Comparison of ENCODE assay signal across 11 cellular contexts in the genomic region with DNA sequence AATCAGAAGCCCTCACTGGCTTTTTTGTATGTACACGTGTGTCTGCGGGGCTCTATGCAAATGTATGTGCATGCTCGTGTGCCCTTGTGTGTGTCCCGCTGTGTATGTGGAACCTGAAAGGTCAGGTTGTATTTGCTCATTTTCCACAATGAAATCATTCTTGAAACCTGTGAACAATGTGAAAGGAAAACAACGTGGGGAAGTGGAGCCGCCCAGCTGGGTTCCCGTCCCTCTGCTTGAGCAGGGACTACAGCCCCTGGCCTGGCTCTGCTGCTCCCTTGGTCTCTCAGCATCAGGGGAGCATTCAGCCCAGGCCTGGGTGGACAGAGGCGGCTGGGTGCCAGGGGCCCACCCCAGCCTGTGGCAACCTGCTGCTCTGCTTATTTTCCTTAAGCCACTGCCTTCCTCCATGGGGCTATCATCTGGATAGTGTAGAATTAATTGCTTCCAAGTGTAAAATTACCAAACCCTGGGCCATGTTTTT. TPM values are rescaled to one million over a fixed set of nuclear protein-coding genes. Genes with fewer than 3 reads are reported as not detected.
DNase-seq lines count a peak whose midpoint lies in the region; ATAC-seq and TF ChIP-seq lines count a peak whose summit lies in the region.
"Had no signal": no experiment of that assay in that cellular context is flagged by ENCODE, and none has a peak within 500 bp of the region (broad histone marks: within the 10 kb centered on the region; RNA-seq: fewer than 3 reads in every experiment).

No MANE protein-coding gene starts in this region.

- H3K4me3 ChIP-seq in Caco-2 (ENCODE audit: low read depth, low read length) (no peak overlapping the region), lower lobe of right lung (peak overlapping the region; percentile 23)
- H3K4me3 ChIP-seq: ovary had no signal

- TF ChIP-seq CTCF in Caco-2 (IDR thresholded peaks at IDR 0.05; ENCODE audit: insufficient read depth in 1 of 2, low read depth in 1 of 2, low read length in 1 of 2, severe bottlenecking in 1 of 2, unreplicated experiment in 1 of 2) (no peak), lower lobe of right lung (IDR thresholded peaks at IDR 0.05) (no peak)

- H3K36me3 ChIP-seq in Caco-2 (ENCODE audit: control insufficient read depth, insufficient read depth, low read length) (no peaks in the 10 kb centered on the region), lower lobe of right lung (peaks cover 15% of the 10 kb centered on the region)
- H3K36me3 ChIP-seq: ovary had no signal

- POLR2A ChIA-PET in Caco-2 (lab: Charles Lee) = interaction anchor here (0.6 to 1.0 kb wide), 3 partner anchors 21 to 242 kb away, joined by 4 to 8 read pairs (median 4); partner anchors contain the start of gene DNAJC18

- CTCF ChIA-PET in Caco-2 (lab: Charles Lee) = no interaction called here

- peak overlapping the region; percentile 78 for H3K27ac ChIP-seq in lower lobe of right lung
- H3K27ac ChIP-seq: ovary had no signal

- no peaks in the 10 kb centered on the region for H3K4me1 Mint-ChIP-seq in Caco-2 (ENCODE audit: low read depth, unreplicated experiment)
- H3K4me1 Mint-ChIP-seq: brain had no signal

- intact Hi-C loops in Caco-2 (cut with micrococcal nuclease; ENCODE audit: unreplicated experiment) (loop anchor here (2.0 kb wide), 1 partner anchor 21 kb away; the partner anchor contains the start of gene DNAJC18), lower lobe of right lung (cut with DNase I) (no loop called here)

- no peaks in the 10 kb centered on the region for H3K9me3 ChIP-seq in Caco-2
- H3K9me3 ChIP-seq in lower lobe of right lung = no peaks in the 10 kb centered on the region
- H3K9me3 ChIP-seq: ovary had no signal

- H3K4me1 ChIP-seq in Caco-2 (peaks cover 12% of the 10 kb centered on the region), lower lobe of right lung (peaks cover 34% of the 10 kb centered on the region)

- no peaks in the 10 kb centered on the region for H3K9me3 Mint-ChIP-seq in Caco-2 (ENCODE audit: unreplicated experiment)

- peak in 1 of 2 experiments; percentile 21 for DNase-seq in Caco-2
- peak; percentile 72 to 73 for DNase-seq in activated T-cell treated with anti-CD3 and anti-CD28 coated beads, Interleukin-2, amount 50 U/mL, for 48 hours
- no peak for DNase-seq in lower lobe of right lung
- DNase-seq in AG08396 (ENCODE audit: low spot score) = no peak
- DNase-seq in SW480 (ENCODE audit: low spot score) = no peak
- DNase-seq in activated gamma-delta T cell treated with Interleukin-2 at 50 U/mL for 16 hours = no peak
- DNase-seq: ovary had no signal

- H3K27me3 Mint-ChIP-seq in Caco-2 (ENCODE audit: insufficient read depth, unreplicated experiment) = no peaks in the 10 kb centered on the region

- no peak overlapping the region for H3K4me3 Mint-ChIP-seq in Caco-2 (ENCODE audit: unreplicated experiment)
- H3K4me3 Mint-ChIP-seq: brain had no signal

- peak overlapping the region; percentile 18 for H3K27ac Mint-ChIP-seq in Caco-2 (ENCODE audit: unreplicated experiment)

- peak; percentile 32 for ATAC-seq in GM21447 (IDR thresholded peaks at IDR 0.05; ENCODE audit: unreplicated experiment)
- ATAC-seq in lower lobe of right lung = peak; percentile 27 to 41
- ATAC-seq in HG02588 (IDR thresholded peaks at IDR 0.05; ENCODE audit: unreplicated experiment) = no peak

- no peaks in the 10 kb centered on the region for H3K36me3 Mint-ChIP-seq in Caco-2 (ENCODE audit: insufficient read depth, unreplicated experiment)
- H3K36me3 Mint-ChIP-seq: brain had no signal

- no peaks in the 10 kb centered on the region for H3K27me3 ChIP-seq in Caco-2 (replicated peaks; ENCODE audit: control insufficient read depth, insufficient read depth, low read length)
- no peaks in the 10 kb centered on the region for H3K27me3 ChIP-seq in lower lobe of right lung (ENCODE audit: low read depth)
- H3K27me3 ChIP-seq: ovary had no signal

- BruUV-seq in Caco-2 (replicated peaks; lab: Mats Ljungman, UMichigan) = no TSS peak

RNA-seq across cellular contexts. Expression of gene ECSCR, which starts 3.0 kb away (rescaled TPM):
- total RNA-seq in Caco-2 (2022) (not detected in 2 replicates), lower lobe of right lung (48.8 TPM)
- total RNA-seq: NCI-H460 had no signal

RNA-seq across cellular contexts. Expression of gene SMIM33, which starts 11.3 kb away (rescaled TPM):
- not detected in 2 replicates for total RNA-seq in Caco-2 (2022)
- total RNA-seq in lower lobe of right lung = not detected
- total RNA-seq: NCI-H460, ovary had no signal

RNA-seq across cellular contexts. Expression of gene DNAJC18, which starts 20.2 kb away (rescaled TPM):
- total RNA-seq in Caco-2 (2022) (12.5 and 14.1 TPM in 2 replicates), lower lobe of right lung (10.0 TPM)

RNA-seq across cellular contexts. Expression of gene STING1, which starts 23.1 kb away (rescaled TPM):
- total RNA-seq in Caco-2 (2022) (not detected in 2 replicates), lower lobe of right lung (120 TPM)

RNA-seq across cellular contexts. Expression of gene SPATA24, which starts 55.6 kb away (rescaled TPM):
- total RNA-seq in Caco-2 (2022) = 10.1 and 10.2 TPM in 2 replicates
- total RNA-seq in lower lobe of right lung = 3.5 TPM

Comparison
In these comparisons a context has a peak if more than half of its experiments do, and no peak if none do; other contexts are left out.
1. DNase-seq: peak in activated T-cell treated with anti-CD3 and anti-CD28 coated beads, Interleukin-2, amount 50 U/mL, for 48 hours (2 of 2); none in lower lobe of right lung (single experiment), AG08396 (single experiment), SW480 (single experiment) and activated gamma-delta T cell treated with Interleukin-2 at 50 U/mL for 16 hours (single experiment).
2. RNA of gene ECSCR, which starts 3.0 kb away (total RNA-seq): 48.8 TPM in lower lobe of right lung (single experiment); not detected in Caco-2; every median in the first group is over 10 times any median in the second.